Comparison of ENCODE assay signal across 1 cellular context in genomic region chr4:92600638-92601037, GRCh38.
TF ChIP-seq lines count a peak whose summit lies in the region.

No MANE protein-coding gene starts in this region.

TF ChIP-seq in HCT116, 20 proteins besides CTCF, POLR2A, EP300 and RAD21 (continued from another document):
- TF ChIP-seq REST (IDR thresholded peaks at IDR 0.05; ENCODE audit: low read depth): no peak
